In the genomic region with DNA sequence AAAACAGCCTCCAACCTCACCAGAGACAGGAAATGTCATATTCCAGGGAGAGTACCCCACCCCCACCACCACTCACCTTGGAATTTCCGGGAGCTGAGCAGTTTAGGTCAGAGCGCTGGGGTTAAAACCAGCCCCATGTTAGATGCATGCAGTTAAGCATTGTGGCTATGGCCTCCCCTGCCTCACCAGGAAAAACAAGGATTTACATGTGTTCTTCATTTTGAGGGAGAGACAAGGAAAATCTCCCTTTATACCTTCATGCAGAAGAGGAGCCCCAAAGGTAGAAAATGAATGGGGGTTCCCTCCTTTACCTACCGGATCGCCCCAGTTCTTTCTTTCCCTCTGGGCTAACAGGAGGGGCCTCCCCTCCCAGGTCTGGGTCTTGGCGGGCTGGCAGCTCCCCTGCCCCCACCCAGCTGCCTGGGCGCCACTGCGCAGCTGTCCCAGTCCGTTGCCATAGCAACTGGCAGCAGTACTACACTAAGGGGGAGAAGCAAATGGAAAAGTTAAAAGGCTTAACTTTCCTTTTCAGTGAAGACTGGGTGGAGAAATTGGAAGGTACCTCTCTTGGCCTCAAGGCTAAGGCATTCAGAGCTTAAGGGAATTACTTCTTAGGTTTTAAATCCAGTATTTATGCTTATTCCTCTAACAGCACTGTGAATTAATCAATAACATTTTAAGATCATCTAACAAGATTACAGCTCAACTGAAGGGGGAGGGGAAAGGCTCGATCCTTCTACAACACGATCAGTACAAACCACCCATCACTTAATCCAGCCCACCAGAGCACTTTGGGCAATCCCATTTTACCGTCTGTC, we compare ENCODE assay signal across 1 cellular context.
TF ChIP-seq lines count a peak whose summit lies in the region.

No MANE protein-coding gene starts in this region.

TF ChIP-seq in K562, 482 proteins besides CTCF, POLR2A, EP300 and RAD21 (continued from another document and continues in another):
- TF ChIP-seq, protein P1, sequence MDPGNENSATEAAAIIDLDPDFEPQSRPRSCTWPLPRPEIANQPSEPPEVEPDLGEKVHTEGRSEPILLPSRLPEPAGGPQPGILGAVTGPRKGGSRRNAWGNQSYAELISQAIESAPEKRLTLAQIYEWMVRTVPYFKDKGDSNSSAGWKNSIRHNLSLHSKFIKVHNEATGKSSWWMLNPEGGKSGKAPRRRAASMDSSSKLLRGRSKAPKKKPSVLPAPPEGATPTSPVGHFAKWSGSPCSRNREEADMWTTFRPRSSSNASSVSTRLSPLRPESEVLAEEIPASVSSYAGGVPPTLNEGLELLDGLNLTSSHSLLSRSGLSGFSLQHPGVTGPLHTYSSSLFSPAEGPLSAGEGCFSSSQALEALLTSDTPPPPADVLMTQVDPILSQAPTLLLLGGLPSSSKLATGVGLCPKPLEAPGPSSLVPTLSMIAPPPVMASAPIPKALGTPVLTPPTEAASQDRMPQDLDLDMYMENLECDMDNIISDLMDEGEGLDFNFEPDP (CRISPR knock-in tag; IDR thresholded peaks at IDR 0.05): no peak
- TF ChIP-seq, protein P2, sequence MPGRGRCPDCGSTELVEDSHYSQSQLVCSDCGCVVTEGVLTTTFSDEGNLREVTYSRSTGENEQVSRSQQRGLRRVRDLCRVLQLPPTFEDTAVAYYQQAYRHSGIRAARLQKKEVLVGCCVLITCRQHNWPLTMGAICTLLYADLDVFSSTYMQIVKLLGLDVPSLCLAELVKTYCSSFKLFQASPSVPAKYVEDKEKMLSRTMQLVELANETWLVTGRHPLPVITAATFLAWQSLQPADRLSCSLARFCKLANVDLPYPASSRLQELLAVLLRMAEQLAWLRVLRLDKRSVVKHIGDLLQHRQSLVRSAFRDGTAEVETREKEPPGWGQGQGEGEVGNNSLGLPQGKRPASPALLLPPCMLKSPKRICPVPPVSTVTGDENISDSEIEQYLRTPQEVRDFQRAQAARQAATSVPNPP (IDR thresholded peaks at IDR 0.05; ENCODE audit: borderline replicate concordance, insufficient read depth, insufficient read length): no peak
- TF ChIP-seq NUFIP1 (IDR thresholded peaks at IDR 0.05; ENCODE audit: partially characterized antibody) (no peak), TAF9B (IDR thresholded peaks at IDR 0.05; ENCODE audit: partially characterized antibody) (peak; percentile 53), CBFB (CRISPR knock-in tag; IDR thresholded peaks at IDR 0.05) (no peak), GATAD2B (IDR thresholded peaks at IDR 0.05; ENCODE audit: borderline replicate concordance) (0 out of 2 replicates have a peak, but pooled peaks have one; percentile 30), NRF1 (conservative IDR thresholded peaks at IDR 0.05 in 1 of 2, IDR thresholded peaks at IDR 0.05 in 1 of 2) (peak; percentile 92 to 93), YY1 (IDR thresholded peaks at IDR 0.05; ENCODE audit: borderline replicate concordance in 1 of 3, control insufficient read depth in 1 of 3, extremely low read depth in 1 of 3, insufficient read depth in 3 of 3, insufficient read length in 1 of 3, insufficient replicate concordance in 2 of 3, low read depth in 1 of 3, low read length in 2 of 3) (peak in 1 of 3 experiments; percentile 60), ZNF408 (CRISPR knock-in tag; IDR thresholded peaks at IDR 0.05; ENCODE audit: low read depth) (no peak), HMGN3 (IDR thresholded peaks at IDR 0.05; ENCODE audit: borderline replicate concordance, extremely low read depth, insufficient read length, low read depth, low read length) (peak; percentile 51), TAL1 (IDR thresholded peaks at IDR 0.05) (no peak), SMARCA4 (IDR thresholded peaks at IDR 0.05) (peak; percentile 13; the same call in 1 of the 2 replicates), TGIF2 (CRISPR knock-in tag; IDR thresholded peaks at IDR 0.05) (no peak), SP1 (CRISPR knock-in tag; IDR thresholded peaks at IDR 0.05) (no peak), KLF10 (CRISPR knock-in tag; IDR thresholded peaks at IDR 0.05) (no peak), NR2F6 (CRISPR knock-in tag; IDR thresholded peaks at IDR 0.05) (no peak), CREBBP (IDR thresholded peaks at IDR 0.05; ENCODE audit: low read depth, low read length) (no peak), HDAC1 (IDR thresholded peaks at IDR 0.05) (0 out of 4 replicates have a peak, but pooled peaks of 1 of the 2 experiments have one; percentile 63), ZKSCAN8 (CRISPR knock-in tag; IDR thresholded peaks at IDR 0.05) (no peak), POLR3A (IDR thresholded peaks at IDR 0.05; ENCODE audit: borderline replicate concordance, extremely low read depth, insufficient read depth, insufficient read length) (no peak), CBFA2T3 (IDR thresholded peaks at IDR 0.05) (peak; percentile 34; the same call in 1 of the 2 replicates), PHB2 (IDR thresholded peaks at IDR 0.05; ENCODE audit: low read depth) (no peak), FOXM1 (IDR thresholded peaks at IDR 0.05; ENCODE audit: low read depth) (peak; percentile 24; the same call in 1 of the 2 replicates), FOXM1 (CRISPR knock-in tag; IDR thresholded peaks at IDR 0.05; ENCODE audit: low read depth) (no peak), ATF7 (IDR thresholded peaks at IDR 0.05) (peak; percentile 55; the same call in 1 of the 2 replicates), SIN3A (IDR thresholded peaks at IDR 0.05; ENCODE audit: borderline replicate concordance in 2 of 2, control insufficient read depth in 1 of 2, low read depth in 2 of 2, low read length in 2 of 2) (peak; percentile 63 to 88; a peak in 2 of 4 replicates), BRF1 (IDR thresholded peaks at IDR 0.05; ENCODE audit: borderline replicate concordance, extremely low read depth, insufficient read length) (no peak), RBM15 (IDR thresholded peaks at IDR 0.05; ENCODE audit: insufficient read depth, low read length) (no peak), ZEB2 (IDR thresholded peaks at IDR 0.05) (no peak), TBL1XR1 (IDR thresholded peaks at IDR 0.05; ENCODE audit: low read length in 2 of 2) (peak in 1 of 2 experiments; percentile 77; a peak in 1 of 4 replicates), ZNF24 (IDR thresholded peaks at IDR 0.05) (no peak), NFRKB (IDR thresholded peaks at IDR 0.05; ENCODE audit: low read depth) (peak; percentile 81; the same call in 1 of the 2 replicates)
- TF ChIP-seq, protein P3, sequence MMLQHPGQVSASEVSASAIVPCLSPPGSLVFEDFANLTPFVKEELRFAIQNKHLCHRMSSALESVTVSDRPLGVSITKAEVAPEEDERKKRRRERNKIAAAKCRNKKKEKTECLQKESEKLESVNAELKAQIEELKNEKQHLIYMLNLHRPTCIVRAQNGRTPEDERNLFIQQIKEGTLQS (IDR thresholded peaks at IDR 0.05): no peak
- TF ChIP-seq, protein P3 (CRISPR knock-in tag; conservative IDR thresholded peaks at IDR 0.05): no peak
- TF ChIP-seq, protein P4, sequence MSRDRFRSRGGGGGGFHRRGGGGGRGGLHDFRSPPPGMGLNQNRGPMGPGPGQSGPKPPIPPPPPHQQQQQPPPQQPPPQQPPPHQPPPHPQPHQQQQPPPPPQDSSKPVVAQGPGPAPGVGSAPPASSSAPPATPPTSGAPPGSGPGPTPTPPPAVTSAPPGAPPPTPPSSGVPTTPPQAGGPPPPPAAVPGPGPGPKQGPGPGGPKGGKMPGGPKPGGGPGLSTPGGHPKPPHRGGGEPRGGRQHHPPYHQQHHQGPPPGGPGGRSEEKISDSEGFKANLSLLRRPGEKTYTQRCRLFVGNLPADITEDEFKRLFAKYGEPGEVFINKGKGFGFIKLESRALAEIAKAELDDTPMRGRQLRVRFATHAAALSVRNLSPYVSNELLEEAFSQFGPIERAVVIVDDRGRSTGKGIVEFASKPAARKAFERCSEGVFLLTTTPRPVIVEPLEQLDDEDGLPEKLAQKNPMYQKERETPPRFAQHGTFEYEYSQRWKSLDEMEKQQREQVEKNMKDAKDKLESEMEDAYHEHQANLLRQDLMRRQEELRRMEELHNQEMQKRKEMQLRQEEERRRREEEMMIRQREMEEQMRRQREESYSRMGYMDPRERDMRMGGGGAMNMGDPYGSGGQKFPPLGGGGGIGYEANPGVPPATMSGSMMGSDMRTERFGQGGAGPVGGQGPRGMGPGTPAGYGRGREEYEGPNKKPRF (IDR thresholded peaks at IDR 0.05; ENCODE audit: low read depth, low read length): no peak
- TF ChIP-seq, protein P5, sequence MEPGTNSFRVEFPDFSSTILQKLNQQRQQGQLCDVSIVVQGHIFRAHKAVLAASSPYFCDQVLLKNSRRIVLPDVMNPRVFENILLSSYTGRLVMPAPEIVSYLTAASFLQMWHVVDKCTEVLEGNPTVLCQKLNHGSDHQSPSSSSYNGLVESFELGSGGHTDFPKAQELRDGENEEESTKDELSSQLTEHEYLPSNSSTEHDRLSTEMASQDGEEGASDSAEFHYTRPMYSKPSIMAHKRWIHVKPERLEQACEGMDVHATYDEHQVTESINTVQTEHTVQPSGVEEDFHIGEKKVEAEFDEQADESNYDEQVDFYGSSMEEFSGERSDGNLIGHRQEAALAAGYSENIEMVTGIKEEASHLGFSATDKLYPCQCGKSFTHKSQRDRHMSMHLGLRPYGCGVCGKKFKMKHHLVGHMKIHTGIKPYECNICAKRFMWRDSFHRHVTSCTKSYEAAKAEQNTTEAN (CRISPR knock-in tag; IDR thresholded peaks at IDR 0.05): no peak
- TF ChIP-seq, protein P6, sequence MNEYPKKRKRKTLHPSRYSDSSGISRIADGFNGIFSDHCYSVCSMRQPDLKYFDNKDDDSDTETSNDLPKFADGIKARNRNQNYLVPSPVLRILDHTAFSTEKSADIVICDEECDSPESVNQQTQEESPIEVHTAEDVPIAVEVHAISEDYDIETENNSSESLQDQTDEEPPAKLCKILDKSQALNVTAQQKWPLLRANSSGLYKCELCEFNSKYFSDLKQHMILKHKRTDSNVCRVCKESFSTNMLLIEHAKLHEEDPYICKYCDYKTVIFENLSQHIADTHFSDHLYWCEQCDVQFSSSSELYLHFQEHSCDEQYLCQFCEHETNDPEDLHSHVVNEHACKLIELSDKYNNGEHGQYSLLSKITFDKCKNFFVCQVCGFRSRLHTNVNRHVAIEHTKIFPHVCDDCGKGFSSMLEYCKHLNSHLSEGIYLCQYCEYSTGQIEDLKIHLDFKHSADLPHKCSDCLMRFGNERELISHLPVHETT (CRISPR knock-in tag; conservative IDR thresholded peaks at IDR 0.05 in 1 of 2, IDR thresholded peaks at IDR 0.05 in 1 of 2): no peak; a peak in 1 of 4 replicates
- TF ChIP-seq, protein P7, sequence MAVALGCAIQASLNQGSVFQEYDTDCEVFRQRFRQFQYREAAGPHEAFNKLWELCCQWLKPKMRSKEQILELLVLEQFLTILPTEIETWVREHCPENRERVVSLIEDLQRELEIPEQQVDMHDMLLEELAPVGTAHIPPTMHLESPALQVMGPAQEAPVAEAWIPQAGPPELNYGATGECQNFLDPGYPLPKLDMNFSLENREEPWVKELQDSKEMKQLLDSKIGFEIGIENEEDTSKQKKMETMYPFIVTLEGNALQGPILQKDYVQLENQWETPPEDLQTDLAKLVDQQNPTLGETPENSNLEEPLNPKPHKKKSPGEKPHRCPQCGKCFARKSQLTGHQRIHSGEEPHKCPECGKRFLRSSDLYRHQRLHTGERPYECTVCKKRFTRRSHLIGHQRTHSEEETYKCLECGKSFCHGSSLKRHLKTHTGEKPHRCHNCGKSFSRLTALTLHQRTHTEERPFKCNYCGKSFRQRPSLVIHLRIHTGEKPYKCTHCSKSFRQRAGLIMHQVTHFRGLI (CRISPR knock-in tag; IDR thresholded peaks at IDR 0.05): no peak
- TF ChIP-seq, protein P8, sequence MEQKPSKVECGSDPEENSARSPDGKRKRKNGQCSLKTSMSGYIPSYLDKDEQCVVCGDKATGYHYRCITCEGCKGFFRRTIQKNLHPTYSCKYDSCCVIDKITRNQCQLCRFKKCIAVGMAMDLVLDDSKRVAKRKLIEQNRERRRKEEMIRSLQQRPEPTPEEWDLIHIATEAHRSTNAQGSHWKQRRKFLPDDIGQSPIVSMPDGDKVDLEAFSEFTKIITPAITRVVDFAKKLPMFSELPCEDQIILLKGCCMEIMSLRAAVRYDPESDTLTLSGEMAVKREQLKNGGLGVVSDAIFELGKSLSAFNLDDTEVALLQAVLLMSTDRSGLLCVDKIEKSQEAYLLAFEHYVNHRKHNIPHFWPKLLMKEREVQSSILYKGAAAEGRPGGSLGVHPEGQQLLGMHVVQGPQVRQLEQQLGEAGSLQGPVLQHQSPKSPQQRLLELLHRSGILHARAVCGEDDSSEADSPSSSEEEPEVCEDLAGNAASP (IDR thresholded peaks at IDR 0.05): no peak
- TF ChIP-seq, protein P9, sequence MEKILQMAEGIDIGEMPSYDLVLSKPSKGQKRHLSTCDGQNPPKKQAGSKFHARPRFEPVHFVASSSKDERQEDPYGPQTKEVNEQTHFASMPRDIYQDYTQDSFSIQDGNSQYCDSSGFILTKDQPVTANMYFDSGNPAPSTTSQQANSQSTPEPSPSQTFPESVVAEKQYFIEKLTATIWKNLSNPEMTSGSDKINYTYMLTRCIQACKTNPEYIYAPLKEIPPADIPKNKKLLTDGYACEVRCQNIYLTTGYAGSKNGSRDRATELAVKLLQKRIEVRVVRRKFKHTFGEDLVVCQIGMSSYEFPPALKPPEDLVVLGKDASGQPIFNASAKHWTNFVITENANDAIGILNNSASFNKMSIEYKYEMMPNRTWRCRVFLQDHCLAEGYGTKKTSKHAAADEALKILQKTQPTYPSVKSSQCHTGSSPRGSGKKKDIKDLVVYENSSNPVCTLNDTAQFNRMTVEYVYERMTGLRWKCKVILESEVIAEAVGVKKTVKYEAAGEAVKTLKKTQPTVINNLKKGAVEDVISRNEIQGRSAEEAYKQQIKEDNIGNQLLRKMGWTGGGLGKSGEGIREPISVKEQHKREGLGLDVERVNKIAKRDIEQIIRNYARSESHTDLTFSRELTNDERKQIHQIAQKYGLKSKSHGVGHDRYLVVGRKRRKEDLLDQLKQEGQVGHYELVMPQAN (IDR thresholded peaks at IDR 0.05; ENCODE audit: borderline replicate concordance): no peak
- TF ChIP-seq, protein P10, sequence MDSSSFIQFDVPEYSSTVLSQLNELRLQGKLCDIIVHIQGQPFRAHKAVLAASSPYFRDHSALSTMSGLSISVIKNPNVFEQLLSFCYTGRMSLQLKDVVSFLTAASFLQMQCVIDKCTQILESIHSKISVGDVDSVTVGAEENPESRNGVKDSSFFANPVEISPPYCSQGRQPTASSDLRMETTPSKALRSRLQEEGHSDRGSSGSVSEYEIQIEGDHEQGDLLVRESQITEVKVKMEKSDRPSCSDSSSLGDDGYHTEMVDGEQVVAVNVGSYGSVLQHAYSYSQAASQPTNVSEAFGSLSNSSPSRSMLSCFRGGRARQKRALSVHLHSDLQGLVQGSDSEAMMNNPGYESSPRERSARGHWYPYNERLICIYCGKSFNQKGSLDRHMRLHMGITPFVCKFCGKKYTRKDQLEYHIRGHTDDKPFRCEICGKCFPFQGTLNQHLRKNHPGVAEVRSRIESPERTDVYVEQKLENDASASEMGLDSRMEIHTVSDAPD (CRISPR knock-in tag; IDR thresholded peaks at IDR 0.05): no peak
- TF ChIP-seq, protein P11, sequence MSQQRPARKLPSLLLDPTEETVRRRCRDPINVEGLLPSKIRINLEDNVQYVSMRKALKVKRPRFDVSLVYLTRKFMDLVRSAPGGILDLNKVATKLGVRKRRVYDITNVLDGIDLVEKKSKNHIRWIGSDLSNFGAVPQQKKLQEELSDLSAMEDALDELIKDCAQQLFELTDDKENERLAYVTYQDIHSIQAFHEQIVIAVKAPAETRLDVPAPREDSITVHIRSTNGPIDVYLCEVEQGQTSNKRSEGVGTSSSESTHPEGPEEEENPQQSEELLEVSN (IDR thresholded peaks at IDR 0.05; ENCODE audit: borderline replicate concordance in 1 of 2, extremely low read depth in 1 of 2, insufficient read depth in 1 of 2, insufficient read length in 1 of 2, low read depth in 1 of 2, low read length in 1 of 2, poor library complexity in 1 of 2, severe bottlenecking in 1 of 2): peak in 1 of 2 experiments; percentile 47
